In genomic region chr1:109556563-109556962, GRCh38 we compare ENCODE assay signal across 20 cellular contexts. TPM values are rescaled to one million over a fixed set of nuclear protein-coding genes. Genes with fewer than 3 reads are reported as not detected.
DNase-seq lines count a peak whose midpoint lies in the region; ATAC-seq, FAIRE-seq and TF ChIP-seq lines count a peak whose summit lies in the region.
"Had no signal": no experiment of that assay in that cellular context is flagged by ENCODE, and none has a peak within 500 bp of the region (broad histone marks: within the 10 kb centered on the region; RNA-seq: fewer than 3 reads in every experiment).

No MANE protein-coding gene starts in this region.

- H3K79me2 ChIP-seq in K562 (ENCODE audit: control insufficient read depth, insufficient read depth, low read length), result peaks cover 99% of the 10 kb centered on the region

- no peak overlapping the region for H3K9ac ChIP-seq in K562 (ENCODE audit: insufficient read depth in 1 of 2, low read depth in 2 of 2, low read length in 2 of 2)
- H3K9ac ChIP-seq: SK-N-SH had no signal

- CTCF ChIA-PET in activated CD4-positive, alpha-beta T cell treated with anti-CD3 and anti-CD28 coated beads for 36 hours (lab: Charles Lee), result no interaction called here
- CTCF ChIA-PET in K562 (lab: Yijun Ruan, JAX; ENCODE audit: low intra/inter-chr PET ratio), result interaction anchor here (0.6 kb wide), 1 partner anchor 503 kb away, joined by 4 read pairs; no protein-coding TSS in a partner anchor

- no TSS peak for BruUV-seq in K562 (replicated peaks; lab: Mats Ljungman, UMichigan)

- H3K27me3 ChIP-seq in K562 (ENCODE audit: control insufficient read depth in 2 of 2, insufficient read depth in 2 of 2, low read length in 2 of 2) (no peaks in the 10 kb centered on the region), neutrophil (no peaks in the 10 kb centered on the region)
- H3K27me3 ChIP-seq: BE2C had no signal

- H3K4me1 ChIP-seq in K562 (replicated peaks in 1 of 2; ENCODE audit: control insufficient read depth in 2 of 2, insufficient read depth in 2 of 2, low read length in 2 of 2) (peaks cover 0 to 10% of the 10 kb centered on the region in 2 experiments; a peak in 4 of 5 replicates), neutrophil (ENCODE audit: control insufficient read depth in 1 of 2, insufficient read depth in 1 of 2, low read depth in 1 of 2, low read length in 1 of 2) (peaks cover 69 to 91% of the 10 kb centered on the region in 2 experiments)
- H3K4me1 ChIP-seq: BE2C had no signal

- H3K4me2 ChIP-seq in K562 (ENCODE audit: insufficient read depth, low read length), result no peak overlapping the region
- H3K4me2 ChIP-seq: SK-N-SH had no signal

- H3K27ac Mint-ChIP-seq in activated CD4-positive, alpha-beta T cell treated with anti-CD3 and anti-CD28 coated beads for 36 hours, result peak overlapping the region; percentile 68
- H3K27ac Mint-ChIP-seq in effector memory CD8-positive, alpha-beta T cell, result no peak overlapping the region
- H3K27ac Mint-ChIP-seq in activated T-cell treated with anti-CD3 and anti-CD28 coated beads, Interleukin-2, amount 50 U/mL, for 24 hours, result no peak overlapping the region
- H3K27ac Mint-ChIP-seq: CD8-positive, alpha-beta T cell had no signal

- no peak for TF ChIP-seq RAD21 in K562 (CRISPR knock-in tag; conservative IDR thresholded peaks at IDR 0.05 in 1 of 2, IDR thresholded peaks at IDR 0.05 in 1 of 2)

- no peak overlapping the region for H3K4me3 ChIP-seq in K562
- no peak overlapping the region for H3K4me3 ChIP-seq in neutrophil (ENCODE audit: low read depth in 1 of 2, low read length in 1 of 2)

- H3K36me3 Mint-ChIP-seq in activated CD4-positive, alpha-beta T cell treated with anti-CD3 and anti-CD28 coated beads for 36 hours (ENCODE audit: low read depth), result peaks cover 5% of the 10 kb centered on the region
- H3K36me3 Mint-ChIP-seq in effector memory CD8-positive, alpha-beta T cell (ENCODE audit: insufficient read depth), result peaks cover 9% of the 10 kb centered on the region
- H3K36me3 Mint-ChIP-seq in activated T-cell treated with anti-CD3 and anti-CD28 coated beads, Interleukin-2, amount 50 U/mL, for 24 hours (ENCODE audit: low read depth), result peaks cover 23% of the 10 kb centered on the region

- no peak overlapping the region for H2AFZ ChIP-seq in K562 (ENCODE audit: low read depth, low read length)

- H3K36me3 ChIP-seq in K562 (ENCODE audit: control insufficient read depth, insufficient read depth, low read length) (peaks cover 11% of the 10 kb centered on the region; the same call in 2 of the 3 replicates), neutrophil (no peaks in the 10 kb centered on the region)
- H3K36me3 ChIP-seq: BE2C had no signal

- no peak for TF ChIP-seq CTCF in K562 (IDR thresholded peaks at IDR 0.05 in 2 of 3, conservative IDR thresholded peaks at IDR 0.05 in 1 of 3; ENCODE audit: insufficient read depth in 2 of 3, low read depth in 1 of 3, low read length in 3 of 3)
- no peak for TF ChIP-seq CTCF in neutrophil (IDR thresholded peaks at IDR 0.05)

- peaks cover 75% of the 10 kb centered on the region for H3K4me1 Mint-ChIP-seq in activated CD4-positive, alpha-beta T cell treated with anti-CD3 and anti-CD28 coated beads for 36 hours
- peaks cover 50 to 66% of the 10 kb centered on the region in 2 donors for H3K4me1 Mint-ChIP-seq in effector memory CD8-positive, alpha-beta T cell (ENCODE audit: low read depth in 2 of 2)
- peaks cover 79% of the 10 kb centered on the region for H3K4me1 Mint-ChIP-seq in activated T-cell treated with anti-CD3 and anti-CD28 coated beads, Interleukin-2, amount 50 U/mL, for 24 hours (ENCODE audit: low read depth)

- H3K9me3 Mint-ChIP-seq in activated CD4-positive, alpha-beta T cell treated with anti-CD3 and anti-CD28 coated beads for 36 hours (ENCODE audit: low read depth), result no peaks in the 10 kb centered on the region
- no peaks in the 10 kb centered on the region for H3K9me3 Mint-ChIP-seq in effector memory CD8-positive, alpha-beta T cell
- H3K9me3 Mint-ChIP-seq in activated T-cell treated with anti-CD3 and anti-CD28 coated beads, Interleukin-2, amount 50 U/mL, for 24 hours, result no peaks in the 10 kb centered on the region
- H3K9me3 Mint-ChIP-seq: CD8-positive, alpha-beta T cell; H9 had no signal

- TF ChIP-seq POLR2A in K562 (conservative IDR thresholded peaks at IDR 0.05), result no peak

- POLR2A ChIA-PET in activated CD4-positive, alpha-beta T cell treated with anti-CD3 and anti-CD28 coated beads for 36 hours (lab: Charles Lee), result no interaction called here
- POLR2A ChIA-PET in K562 (lab: Yijun Ruan, JAX), result interaction anchor here (0.8 to 1.0 kb wide), 3 partner anchors 9 to 63 kb away, joined by 3 read pairs; partner anchors contain the start of genes AMPD2 and GNAT2

- H4K20me1 ChIP-seq in K562 (replicated peaks; ENCODE audit: control insufficient read depth, insufficient read depth, low read length), result peaks cover 5% of the 10 kb centered on the region; the same call in 1 of the 2 replicates

- no peak overlapping the region for H3K4me3 Mint-ChIP-seq in activated CD4-positive, alpha-beta T cell treated with anti-CD3 and anti-CD28 coated beads for 36 hours
- peak overlapping the region in 1 of 2 donors; percentile 4 for H3K4me3 Mint-ChIP-seq in effector memory CD8-positive, alpha-beta T cell
- H3K4me3 Mint-ChIP-seq in activated T-cell treated with anti-CD3 and anti-CD28 coated beads, Interleukin-2, amount 50 U/mL, for 24 hours, result no peak overlapping the region
- H3K4me3 Mint-ChIP-seq: CD8-positive, alpha-beta T cell; H9 had no signal

- H3K9me1 ChIP-seq in K562 (ENCODE audit: control insufficient read depth, insufficient read depth, low read length), result no peaks in the 10 kb centered on the region

- in situ Hi-C loops in K562 (cut with MboI), result no loop called here

- H3K27ac ChIP-seq in K562 (ENCODE audit: extremely low read depth, low read depth, low read length) (no peak overlapping the region), neutrophil (peak overlapping the region; percentile 69)
- H3K27ac ChIP-seq: 22Rv1 had no signal

- intact Hi-C loops in activated CD4-positive, alpha-beta T cell treated with anti-CD3 and anti-CD28 coated beads for 36 hours (cut with DNase I, micrococcal nuclease), result no loop called here
- intact Hi-C loops in K562 (cut with micrococcal nuclease) (no loop called here), left colon (cut with DNase I, micrococcal nuclease) (no loop called here)

- no peaks in the 10 kb centered on the region for H3K27me3 Mint-ChIP-seq in activated CD4-positive, alpha-beta T cell treated with anti-CD3 and anti-CD28 coated beads for 36 hours
- no peaks in the 10 kb centered on the region for H3K27me3 Mint-ChIP-seq in effector memory CD8-positive, alpha-beta T cell
- no peaks in the 10 kb centered on the region for H3K27me3 Mint-ChIP-seq in activated T-cell treated with anti-CD3 and anti-CD28 coated beads, Interleukin-2, amount 50 U/mL, for 24 hours

- no peak for FAIRE-seq in K562 (lab: Jason Lieb, UNC)

- TF ChIP-seq EP300 in K562 (IDR thresholded peaks at IDR 0.05; ENCODE audit: low read length), result no peak

- no peak for ATAC-seq in activated CD4-positive, alpha-beta T cell treated with anti-CD3 and anti-CD28 coated beads for 36 hours
- ATAC-seq in K562 (no peak), left colon (no peak)
- no peak for ATAC-seq in effector memory CD8-positive, alpha-beta T cell (replicated peaks)
- ATAC-seq: CD8-positive, alpha-beta T cell had no signal

- WGBS in K562 (ENCODE audit: insufficient coverage, low coverage, missing lambda C conversion rate), result 83% methylated on average over 2 of the region's 2 CpGs

- DNase-seq in activated CD4-positive, alpha-beta T cell treated with anti-CD3 and anti-CD28 coated beads for 36 hours, result no peak
- DNase-seq in activated CD4-positive, alpha-beta T cell treated with anti-CD3 and anti-CD28 coated beads, Interleukin-2, amount 50 U/mL, for 4 hours, result no peak
- DNase-seq in ELR (ENCODE audit: low read depth) (peak; percentile 33), K562 (ENCODE audit: extremely low read depth in 1 of 4, low spot score in 3 of 4) (no peak), left colon (no peak)
- no peak for DNase-seq in effector memory CD8-positive, alpha-beta T cell
- no peak for DNase-seq in activated T-cell treated with anti-CD3 and anti-CD28 coated beads, Interleukin-2, amount 50 U/mL, for 24 hours
- DNase-seq: BE2C; Calu3; CD8-positive, alpha-beta T cell; H9; KG1; NCI-H1417 treated with DMSO at 0.1 percent for 48 hours; NCI-H187 treated with DMSO at 0.1 percent for 48 hours; NCI-H2227 treated with DMSO at 0.1 percent for 48 hours; NCI-H524 treated with DMSO at 0.1 percent for 48 hours; SHP77; SK-N-SH had no signal

- H3K9me3 ChIP-seq in K562 (replicated peaks; ENCODE audit: control insufficient read depth, insufficient read depth, low read depth, low read length) (no peaks in the 10 kb centered on the region), neutrophil (no peaks in the 10 kb centered on the region)
- H3K9me3 ChIP-seq: BE2C, SK-N-SH had no signal

RNA-seq across cellular contexts. Expression of gene GNAI3, which starts 8.1 kb away (rescaled TPM):
- total RNA-seq in activated CD4-positive, alpha-beta T cell treated with anti-CD3 and anti-CD28 coated beads for 36 hours, result 1 to 10 TPM; 7.1 to 9.6 TPM
- 4.4 and 10.9 TPM in 2 replicates for total RNA-seq in K562 (2011; cell fraction: chromatin; rRNA removed; ENCODE audit: low replicate concordance)
- total RNA-seq in K562 (2011; cell fraction: nucleolus; rRNA removed), result 3.5 and 3.9 TPM in 2 replicates
- total RNA-seq in K562 (2011; cell fraction: nucleoplasm; rRNA removed), result 8.6 and 16.3 TPM in 2 replicates
- total RNA-seq in K562 (2014; rRNA removed), result 7.1 and 7.9 TPM in 2 replicates
- 12.9 and 14.3 TPM in 2 replicates for total RNA-seq in K562 (2014; rRNA removed; fragmentation: Illumina TruSeq; extraction: Trizol)
- total RNA-seq in K562 (2015; rRNA removed; fragmentation: Illumina TruSeq; extraction: Trizol), result 11.0 and 11.9 TPM in 2 replicates
- total RNA-seq in K562 (2021), result 9.1 TPM in 2 replicates
- polyA plus RNA-seq in K562 (2011; rRNA removed), result 8.8 and 13.2 TPM in 2 replicates
- polyA plus RNA-seq in K562 (2011; cell fraction: cytosol; rRNA removed), result 2.1 and 5.2 TPM in 2 replicates
- 1.5 and 2.5 TPM in 2 replicates for polyA plus RNA-seq in K562 (2011; cell fraction: nucleus; rRNA removed)
- polyA plus RNA-seq in K562 (2012), result 7.9 and 9.5 TPM in 2 replicates
- 8.5 and 8.9 TPM in 2 replicates for polyA plus RNA-seq in K562 (2014; fragmentation: Illumina TruSeq; extraction: Trizol)
- 1 to 10 TPM; 6.9 to 8.0 TPM for polyA plus RNA-seq in K562 (2014; fragmentation: Nextera tagmentation; extraction: Ambion mirVana)
- 6.3 and 6.8 TPM in 2 replicates for polyA plus RNA-seq in K562 (2014; rRNA removed)
- polyA minus RNA-seq in K562 (2011; rRNA and poly(A)+ RNA removed), result 23.7 and 24.6 TPM in 2 replicates
- polyA minus RNA-seq in K562 (2011; cell fraction: cytosol; rRNA and poly(A)+ RNA removed), result 5.8 and 6.5 TPM in 2 replicates
- 5.3 and 10.7 TPM in 2 replicates for polyA minus RNA-seq in K562 (2011; cell fraction: nucleus; rRNA and poly(A)+ RNA removed)
- 1 to 10 TPM; 7.0 to 7.7 TPM for total RNA-seq in left colon

RNA-seq across cellular contexts. Expression of gene GPR61, which starts 16.9 kb away (rescaled TPM):
- under 1 TPM in 1 of 2 experiments, not detected in 1; 0.34 TPM for total RNA-seq in activated CD4-positive, alpha-beta T cell treated with anti-CD3 and anti-CD28 coated beads for 36 hours
- not detected in 2 replicates for total RNA-seq in K562 (2011; cell fraction: chromatin; rRNA removed; ENCODE audit: low replicate concordance)
- under 0.01 TPM in 1 of 2 replicates, not detected in the other for total RNA-seq in K562 (2011; cell fraction: nucleolus; rRNA removed)
- 0.29 TPM in 1 of 2 replicates, not detected in the other for total RNA-seq in K562 (2011; cell fraction: nucleoplasm; rRNA removed)
- total RNA-seq in K562 (2014; rRNA removed) (not detected in 2 replicates), K562 (2014; rRNA removed; fragmentation: Illumina TruSeq; extraction: Trizol) (0.04 TPM in 1 of 2 replicates, not detected in the other), K562 (2015; rRNA removed; fragmentation: Illumina TruSeq; extraction: Trizol) (0.15 TPM in 1 of 2 replicates, not detected in the other), K562 (2021) (not detected in 2 replicates), left colon (under 1 TPM in 1 of 2 donors, not detected in 1; 0.36 TPM)
- polyA plus RNA-seq in K562 (2011; rRNA removed) (0.15 TPM in 1 of 2 replicates, not detected in the other), K562 (2014; fragmentation: Illumina TruSeq; extraction: Trizol) (not detected in 2 replicates), K562 (2014; fragmentation: Nextera tagmentation; extraction: Ambion mirVana) (1 to 10 TPM in 1 of 2 experiments, under 1 TPM in 1; 0.65 to 1.1 TPM), K562 (2014; rRNA removed) (0.25 TPM in 1 of 2 replicates, not detected in the other)
- polyA plus RNA-seq in K562 (2011; cell fraction: cytosol; rRNA removed), result 0.01 TPM in 1 of 2 replicates, not detected in the other
- polyA plus RNA-seq in K562 (2011; cell fraction: nucleus; rRNA removed), result not detected in 2 replicates
- 0.90 and 1.3 TPM in 2 replicates for polyA plus RNA-seq in K562 (2012)
- polyA minus RNA-seq in K562 (2011; rRNA and poly(A)+ RNA removed), result 0.28 and 0.54 TPM in 2 replicates
- polyA minus RNA-seq in K562 (2011; cell fraction: cytosol; rRNA and poly(A)+ RNA removed), result not detected in 2 replicates
- polyA minus RNA-seq in K562 (2011; cell fraction: nucleus; rRNA and poly(A)+ RNA removed), result 0.89 TPM in 1 of 2 replicates, not detected in the other
- total RNA-seq: Calu3 had no signal
- polyA plus RNA-seq: SK-N-SH had no signal

RNA-seq across cellular contexts. Expression of gene AMIGO1, which starts 47.0 kb away (rescaled TPM):
- 1 to 10 TPM; 1.8 to 2.0 TPM for total RNA-seq in activated CD4-positive, alpha-beta T cell treated with anti-CD3 and anti-CD28 coated beads for 36 hours
- total RNA-seq in K562 (2011; cell fraction: chromatin; rRNA removed; ENCODE audit: low replicate concordance), result 0.69 and 0.83 TPM in 2 replicates
- 0.39 and 0.83 TPM in 2 replicates for total RNA-seq in K562 (2011; cell fraction: nucleolus; rRNA removed)
- total RNA-seq in K562 (2011; cell fraction: nucleoplasm; rRNA removed), result 1.0 and 1.2 TPM in 2 replicates
- total RNA-seq in K562 (2014; rRNA removed), result 0.78 and 1.00 TPM in 2 replicates
- 0.67 and 0.69 TPM in 2 replicates for total RNA-seq in K562 (2014; rRNA removed; fragmentation: Illumina TruSeq; extraction: Trizol)
- total RNA-seq in K562 (2015; rRNA removed; fragmentation: Illumina TruSeq; extraction: Trizol), result 0.53 and 0.54 TPM in 2 replicates
- 0.72 and 1.0 TPM in 2 replicates for total RNA-seq in K562 (2021)
- polyA plus RNA-seq in K562 (2011; rRNA removed), result 0.33 and 0.46 TPM in 2 replicates
- polyA plus RNA-seq in K562 (2011; cell fraction: cytosol; rRNA removed), result 0.50 and 0.70 TPM in 2 replicates
- 0.46 and 0.54 TPM in 2 replicates for polyA plus RNA-seq in K562 (2011; cell fraction: nucleus; rRNA removed)
- 0.68 and 0.84 TPM in 2 replicates for polyA plus RNA-seq in K562 (2012)
- polyA plus RNA-seq in K562 (2014; fragmentation: Illumina TruSeq; extraction: Trizol), result 0.76 and 0.83 TPM in 2 replicates
- polyA plus RNA-seq in K562 (2014; fragmentation: Nextera tagmentation; extraction: Ambion mirVana), result under 1 TPM; 0.24 to 0.31 TPM
- 0.45 and 0.71 TPM in 2 replicates for polyA plus RNA-seq in K562 (2014; rRNA removed)
- 0.39 and 0.56 TPM in 2 replicates for polyA minus RNA-seq in K562 (2011; rRNA and poly(A)+ RNA removed)
- polyA minus RNA-seq in K562 (2011; cell fraction: cytosol; rRNA and poly(A)+ RNA removed), result 0.36 and 0.48 TPM in 2 replicates
- 0.27 and 0.67 TPM in 2 replicates for polyA minus RNA-seq in K562 (2011; cell fraction: nucleus; rRNA and poly(A)+ RNA removed)
- 1 to 10 TPM; 3.8 to 5.6 TPM for total RNA-seq in left colon
